In genomic region chr1:87449348-87449963, GRCh38 we compare ENCODE assay signal across 8 cellular contexts.
DNase-seq lines count a peak whose midpoint lies in the region; ATAC-seq and TF ChIP-seq lines count a peak whose summit lies in the region.

No MANE protein-coding gene starts in this region.

- no peaks in the 10 kb centered on the region for H3K27me3 ChIP-seq in BLaER1 treated with 17β-estradiol and CSF1 and Interleukin-3, amounts not matched to agents 10 nM and 100 nM
- no peaks in the 10 kb centered on the region for H3K27me3 ChIP-seq in suprapubic skin
- H3K27me3 ChIP-seq in vagina = no peaks in the 10 kb centered on the region

- H3K4me2 ChIP-seq in BLaER1 treated with 17β-estradiol and CSF1 and Interleukin-3, amounts not matched to agents 10 nM and 100 nM = peak overlapping the region in 8 of 11 experiments; percentile 7 to 68 (median 41); a peak in 14 of 22 replicates

- no peak overlapping the region; a peak in 1 of 22 replicates for H3K27ac ChIP-seq in BLaER1 treated with 17β-estradiol and CSF1 and Interleukin-3, amounts not matched to agents 10 nM and 100 nM
- H3K27ac ChIP-seq in suprapubic skin (peak overlapping the region; percentile 18), vagina (no peak overlapping the region)

- TF ChIP-seq EP300 in suprapubic skin (IDR thresholded peaks at IDR 0.05) = no peak

- peaks cover 6 to 22% (median 14%) of the 10 kb centered on the region in 11 experiments for H3K9me3 ChIP-seq in BLaER1 treated with 17β-estradiol and CSF1 and Interleukin-3, amounts not matched to agents 10 nM and 100 nM (replicated peaks in 1 of 11)
- H3K9me3 ChIP-seq in suprapubic skin (no peaks in the 10 kb centered on the region), vagina (no peaks in the 10 kb centered on the region)

- no peak for TF ChIP-seq POLR2A in suprapubic skin (IDR thresholded peaks at IDR 0.05)
- TF ChIP-seq POLR2A in vagina (IDR thresholded peaks at IDR 0.05) = no peak

- intact Hi-C loops in left cardiac atrium (cut with DNase I) = no loop called here
- intact Hi-C loops in vagina (cut with DNase I) = no loop called here

- H3K36me3 ChIP-seq in BLaER1 treated with 17β-estradiol and CSF1 and Interleukin-3, amounts not matched to agents 10 nM and 100 nM = 0 out of 22 replicates have a peak, but pooled peaks cover 0 to 5% (median 0%) of the 10 kb centered on the region in 11 experiments
- H3K36me3 ChIP-seq in suprapubic skin = no peaks in the 10 kb centered on the region
- no peaks in the 10 kb centered on the region for H3K36me3 ChIP-seq in vagina

- WGBS in suprapubic skin = 48% methylated on average over 3 of the region's 7 CpGs

- peak; percentile 46 to 74 for DNase-seq in SHP77 (lab: John Stamatoyannopoulos, UW)
- DNase-seq in left cardiac atrium = peak; percentile 58
- DNase-seq in suprapubic skin (ENCODE audit: low spot score in 2 of 2) = no peak
- DNase-seq in mesenteric fat pad (ENCODE audit: low spot score) = no peak
- DNase-seq in vagina (ENCODE audit: extremely low spot score in 2 of 2) = no peak

- TF ChIP-seq CTCF in suprapubic skin (IDR thresholded peaks at IDR 0.05) (no peak), vagina (IDR thresholded peaks at IDR 0.05) (no peak)

- no peak overlapping the region for H3K4me3 ChIP-seq in BLaER1 treated with 17β-estradiol and CSF1 and Interleukin-3, amounts not matched to agents 10 nM and 100 nM
- H3K4me3 ChIP-seq in suprapubic skin (no peak overlapping the region), vagina (no peak overlapping the region)

- H3K4me1 ChIP-seq in BLaER1 treated with 17β-estradiol and CSF1 and Interleukin-3, amounts not matched to agents 10 nM and 100 nM = peaks cover 0 to 41% (median 27%) of the 10 kb centered on the region in 10 experiments; a peak in 13 of 20 replicates
- H3K4me1 ChIP-seq in suprapubic skin (peaks cover 25% of the 10 kb centered on the region), vagina (peaks cover 5% of the 10 kb centered on the region)

- no peak overlapping the region for H3K9ac ChIP-seq in BLaER1 treated with 17β-estradiol and CSF1 and Interleukin-3, amounts not matched to agents 10 nM and 100 nM

- H4K20me1 ChIP-seq in BLaER1 treated with 17β-estradiol and CSF1 and Interleukin-3, amounts not matched to agents 10 nM and 100 nM = no peaks in the 10 kb centered on the region

- ATAC-seq in GM18907 (IDR thresholded peaks at IDR 0.05; ENCODE audit: unreplicated experiment) (peak; percentile 91), HG03097 (IDR thresholded peaks at IDR 0.05; ENCODE audit: low FRiP score, unreplicated experiment) (peak; percentile 83), left cardiac atrium (peak; percentile 91 to 93)

Comparison
In these comparisons a context has a peak if more than half of its experiments do, and no peak if none do; other contexts are left out.
1. DNase-seq: peak in SHP77 (2 of 2) and left cardiac atrium (single experiment); none in suprapubic skin (0 of 2), mesenteric fat pad (single experiment) and vagina (0 of 2).
2. Peak in every context shown above with its lines, with median percentiles within 50 percentile points of each other: ATAC-seq.